Comparison of ENCODE assay signal across 20 cellular contexts in the genomic region with DNA sequence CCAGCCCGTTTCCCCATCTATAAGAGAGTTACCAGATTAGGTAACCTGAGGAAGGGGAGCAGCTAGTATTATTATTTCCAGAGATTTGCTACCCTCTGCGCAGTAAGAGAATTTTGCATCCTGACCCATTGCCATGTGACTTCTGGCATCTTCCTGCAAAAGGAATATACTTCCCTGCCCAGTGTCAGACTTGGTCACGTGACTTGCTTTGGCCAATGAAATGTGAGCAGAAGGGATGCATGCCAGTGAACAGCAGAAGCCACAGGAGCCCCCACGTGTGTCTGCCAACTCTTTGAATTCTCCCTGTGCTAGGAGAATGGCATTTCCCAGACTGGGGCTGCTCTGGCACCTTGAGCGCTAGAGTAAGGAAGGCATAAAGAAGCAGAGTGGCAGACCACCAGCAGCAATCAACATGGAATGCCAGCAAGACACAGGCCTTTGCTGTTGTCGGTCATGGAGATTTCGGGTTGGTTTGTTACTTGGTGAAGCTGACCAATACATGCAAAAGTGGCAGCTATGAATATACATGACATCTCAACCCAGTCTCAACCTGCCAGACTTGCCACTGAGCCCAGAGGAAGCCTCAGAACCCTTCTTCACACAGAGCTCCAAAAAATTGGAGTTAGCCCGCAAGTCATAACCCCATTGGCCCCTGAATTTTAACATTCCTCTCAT. TPM values are rescaled to one million over a fixed set of nuclear protein-coding genes. Genes with fewer than 3 reads are reported as not detected.
DNase-seq lines count a peak whose midpoint lies in the region; ATAC-seq, FAIRE-seq and TF ChIP-seq lines count a peak whose summit lies in the region.
"Had no signal": no experiment of that assay in that cellular context is flagged by ENCODE, and none has a peak within 500 bp of the region (broad histone marks: within the 10 kb centered on the region; RNA-seq: fewer than 3 reads in every experiment).

No MANE protein-coding gene starts in this region.

- no peak for TF ChIP-seq POLR2A in A549 (IDR thresholded peaks at IDR 0.05; ENCODE audit: low read length)
- no peak for TF ChIP-seq POLR2A in IMR-90 (IDR thresholded peaks at IDR 0.05; ENCODE audit: low read depth, low read length)
- TF ChIP-seq POLR2A in vagina (IDR thresholded peaks at IDR 0.05), result no peak

- H3K4me3 ChIP-seq in A549, result no peak overlapping the region
- H3K4me3 ChIP-seq in IMR-90 (ENCODE audit: insufficient read depth, low read depth, low read length), result no peak overlapping the region
- no peak overlapping the region for H3K4me3 ChIP-seq in trophoblast cell (ENCODE audit: low read depth, low read length)
- no peak overlapping the region for H3K4me3 ChIP-seq in vagina
- H3K4me3 ChIP-seq: HAP-1 had no signal

- ATAC-seq in A549 (no peak), IMR-90 (ENCODE audit: low read depth) (no peak), T-cell (replicated peaks in 1 of 4) (no peak)

- TF ChIP-seq EP300 in A549 (IDR thresholded peaks at IDR 0.05), result no peak

- TF ChIP-seq CTCF in A549 (IDR thresholded peaks at IDR 0.05) (no peak), IMR-90 (conservative IDR thresholded peaks at IDR 0.05; ENCODE audit: low read depth, low read length) (no peak), vagina (IDR thresholded peaks at IDR 0.05) (no peak)

- H3K4me2 ChIP-seq in A549 (no peak overlapping the region), IMR-90 (ENCODE audit: low read depth, low read length) (no peak overlapping the region), trophoblast cell (ENCODE audit: low read length) (no peak overlapping the region)
- H3K4me2 ChIP-seq: KMS-11 had no signal

- no TSS peak for BruUV-seq in IMR-90 (replicated peaks; lab: Mats Ljungman, UMichigan)

- no peaks in the 10 kb centered on the region for H3K4me1 Mint-ChIP-seq in T-cell
- H3K4me1 Mint-ChIP-seq: B cell had no signal

- no peak overlapping the region for H2BK20ac ChIP-seq in IMR-90 (ENCODE audit: low read depth, low read length)

- H3K27me3 Mint-ChIP-seq in T-cell, result peaks cover 3 to 5% of the 10 kb centered on the region in 2 donors
- H3K27me3 Mint-ChIP-seq: CD4-positive, alpha-beta T cell had no signal

- no peak for FAIRE-seq in A549 (lab: Jason Lieb, UNC)
- FAIRE-seq: GM18507, H1, HTR-8/SVneo had no signal

- no peak overlapping the region for H4K5ac ChIP-seq in IMR-90 (ENCODE audit: low read depth, low read length)

- H3K23ac ChIP-seq in IMR-90 (ENCODE audit: low read depth, low read length) (no peak overlapping the region), trophoblast cell (ENCODE audit: low read length) (no peak overlapping the region)

- no peak overlapping the region for H2BK12ac ChIP-seq in trophoblast cell (ENCODE audit: low read length)

- H3K4me1 ChIP-seq in A549 (no peaks in the 10 kb centered on the region), IMR-90 (ENCODE audit: control insufficient read depth, insufficient read depth, low read length) (no peaks in the 10 kb centered on the region), trophoblast cell (ENCODE audit: control insufficient read depth in 1 of 2, insufficient read depth in 2 of 2, low read length in 2 of 2) (no peaks in the 10 kb centered on the region), vagina (no peaks in the 10 kb centered on the region)
- H3K4me1 ChIP-seq: HAP-1 had no signal

- H4K91ac ChIP-seq in IMR-90 (ENCODE audit: insufficient read depth, low read depth, low read length) (no peak overlapping the region), trophoblast cell (ENCODE audit: low read depth, low read length) (no peak overlapping the region)

- dilution Hi-C loops in IMR-90 (cut with HindIII; ENCODE audit: low sequenced_read_pairs, unreplicated experiment), result no loop called here

- in situ Hi-C loops in IMR-90 (cut with MboI; ENCODE audit: low sequenced_read_pairs), result no loop called here
- in situ Hi-C loops in KBM-7 (cut with MboI; ENCODE audit: low pct_unique_long_range_greater_than_20kb, low sequenced_read_pairs), result no loop called here

- peaks cover 24% of the 10 kb centered on the region for H3K27me3 ChIP-seq in IMR-90 (ENCODE audit: control insufficient read depth, insufficient read depth, low read length)
- no peaks in the 10 kb centered on the region for H3K27me3 ChIP-seq in trophoblast cell (ENCODE audit: insufficient read depth, low read length)
- no peaks in the 10 kb centered on the region for H3K27me3 ChIP-seq in vagina

- H4K20me1 ChIP-seq in IMR-90 (ENCODE audit: insufficient read depth, low read length), result no peaks in the 10 kb centered on the region

- no peak overlapping the region for H2AK9ac ChIP-seq in IMR-90 (replicated peaks; ENCODE audit: low read depth, low read length, poor library complexity)

- H3K4ac ChIP-seq in IMR-90 (ENCODE audit: low read depth, low read length), result no peak overlapping the region
- H3K4ac ChIP-seq in trophoblast cell (ENCODE audit: low read depth, low read length), result no peak overlapping the region

- CTCF ChIA-PET in A549 (lab: Yijun Ruan, JAX) (interaction anchor here (1.7 to 1.8 kb wide), 2 partner anchors 20 to 45 kb away, joined by 4 to 7 read pairs; no protein-coding TSS in a partner anchor), IMR-90 (lab: Yijun Ruan, JAX) (no interaction called here), T-cell (lab: Charles Lee) (no interaction called here)

- no peak overlapping the region for H3K18ac ChIP-seq in IMR-90 (ENCODE audit: low read depth, low read length)
- no peak overlapping the region for H3K18ac ChIP-seq in trophoblast cell (ENCODE audit: low read length)

- H3K14ac ChIP-seq in IMR-90 (replicated peaks; ENCODE audit: low read depth, low read length) (no peak overlapping the region), trophoblast cell (ENCODE audit: low read length) (no peak overlapping the region)

- H2AFZ ChIP-seq in IMR-90 (replicated peaks; ENCODE audit: low read length, poor library complexity) (no peak overlapping the region), trophoblast cell (ENCODE audit: insufficient read depth, low read length, poor library complexity) (no peak overlapping the region)

- POLR2A ChIA-PET in A549 (lab: Yijun Ruan, JAX), result no interaction called here
- POLR2A ChIA-PET in IMR-90 (lab: Charles Lee; ENCODE audit: unreplicated experiment), result no interaction called here
- POLR2A ChIA-PET in T-cell (lab: Charles Lee), result no interaction called here

- H2AK5ac ChIP-seq in IMR-90 (ENCODE audit: low read depth, low read length), result no peak overlapping the region
- no peak overlapping the region for H2AK5ac ChIP-seq in trophoblast cell (ENCODE audit: low read length)

- H3K79me1 ChIP-seq in IMR-90 (ENCODE audit: low read depth in 1 of 2, low read length in 2 of 2) (no peaks in the 10 kb centered on the region), trophoblast cell (ENCODE audit: low read length) (no peaks in the 10 kb centered on the region)

- H4K12ac ChIP-seq in trophoblast cell (ENCODE audit: low read depth, low read length), result no peak overlapping the region

- intact Hi-C loops in IMR-90 (cut with micrococcal nuclease), result no loop called here
- intact Hi-C loops in vagina (cut with DNase I), result no loop called here

- H3K36me3 ChIP-seq in IMR-90 (ENCODE audit: control insufficient read depth, insufficient read depth, low read length) (no peaks in the 10 kb centered on the region), trophoblast cell (ENCODE audit: control insufficient read depth in 1 of 2, insufficient read depth in 2 of 2, low read length in 2 of 2) (no peaks in the 10 kb centered on the region), vagina (no peaks in the 10 kb centered on the region)
- H3K36me3 ChIP-seq: HAP-1 had no signal

- DNase-seq in A549 (ENCODE audit: low read depth in 1 of 2, low spot score in 1 of 2), result no peak
- DNase-seq in IMR-90, result no peak
- DNase-seq in cerebellar cortex (ENCODE audit: low spot score), result peak; percentile 25
- DNase-seq in trophoblast cell, result no peak
- DNase-seq in T-cell, result no peak
- DNase-seq in vagina (ENCODE audit: extremely low spot score in 2 of 2), result no peak
- DNase-seq in SW480 (ENCODE audit: low spot score), result no peak
- no peak for DNase-seq in KBM-7
- DNase-seq: Calu3; CD4-positive, alpha-beta T cell; DND-41; GF-D8; HFFc6 had no signal

- H3K9me3 Mint-ChIP-seq in T-cell, result no peaks in the 10 kb centered on the region
- H3K9me3 Mint-ChIP-seq: CD4-positive, alpha-beta T cell; HFFc6 had no signal

- H3K9ac ChIP-seq in IMR-90 (ENCODE audit: low read depth, low read length), result no peak overlapping the region
- peak overlapping the region; percentile 43 for H3K9ac ChIP-seq in trophoblast cell (ENCODE audit: low read length)
- H3K9ac ChIP-seq: KMS-11 had no signal

- H3K56ac ChIP-seq in IMR-90 (ENCODE audit: extremely low read depth, insufficient read depth, low read length), result no peak overlapping the region

- H3K36me3 Mint-ChIP-seq in T-cell, result no peaks in the 10 kb centered on the region

- H3K27ac ChIP-seq in A549 (no peak overlapping the region), IMR-90 (ENCODE audit: insufficient read depth, low read length) (no peak overlapping the region), trophoblast cell (ENCODE audit: low read depth, low read length) (no peak overlapping the region), vagina (no peak overlapping the region)
- H3K27ac ChIP-seq: KMS-11 had no signal

- no peaks in the 10 kb centered on the region for H3K9me1 ChIP-seq in IMR-90 (ENCODE audit: insufficient read depth, low read length)

- 72% methylated on average over 6 of the region's 8 CpGs for WGBS in A549 (ENCODE audit: missing lambda C conversion rate)
- WGBS in IMR-90 (ENCODE audit: extremely low coverage in 2 of 2, insufficient read length in 1 of 2), 2 experiments, result 64% methylated on average over 2 of the region's 8 CpGs; no CpG with 5 or more reads in 1 of the 2 experiments
- WGBS in trophoblast cell (ENCODE audit: extremely low coverage, insufficient coverage, insufficient read length), result no CpG with 5 or more reads among the region's 8 CpGs

- H2BK15ac ChIP-seq in IMR-90 (ENCODE audit: low read depth, low read length), result no peak overlapping the region

- no peak overlapping the region for H4K8ac ChIP-seq in IMR-90 (ENCODE audit: low read depth in 2 of 2, low read length in 2 of 2)
- H4K8ac ChIP-seq in trophoblast cell (ENCODE audit: low read depth, low read length), result no peak overlapping the region

- H3K9me3 ChIP-seq in A549, result no peaks in the 10 kb centered on the region
- H3K9me3 ChIP-seq in IMR-90 (ENCODE audit: control insufficient read depth, insufficient read depth, low read length), result peaks cover 5% of the 10 kb centered on the region; the same call in 1 of the 2 replicates
- H3K9me3 ChIP-seq in trophoblast cell (ENCODE audit: insufficient read depth, low read depth, low read length), result peaks cover 5% of the 10 kb centered on the region
- no peaks in the 10 kb centered on the region for H3K9me3 ChIP-seq in vagina
- H3K9me3 ChIP-seq: HAP-1 had no signal

- H2BK5ac ChIP-seq in IMR-90 (ENCODE audit: low read depth, low read length, poor library complexity, severe bottlenecking) (no peak overlapping the region), trophoblast cell (ENCODE audit: low read depth, low read length, poor library complexity) (no peak overlapping the region)

- no peaks in the 10 kb centered on the region for H3K79me2 ChIP-seq in trophoblast cell (ENCODE audit: control insufficient read depth, insufficient read depth, low read length, poor library complexity)

- H3K4me3 Mint-ChIP-seq in T-cell, result no peak overlapping the region
- H3K4me3 Mint-ChIP-seq: B cell; CD4-positive, alpha-beta T cell; HFFc6 had no signal

- no peak overlapping the region for H2BK120ac ChIP-seq in IMR-90 (ENCODE audit: low read depth, low read length)
- no peak overlapping the region for H2BK120ac ChIP-seq in trophoblast cell (ENCODE audit: insufficient read depth, low read length, poor library complexity)

- no peak overlapping the region for H3K27ac Mint-ChIP-seq in T-cell
- H3K27ac Mint-ChIP-seq: B cell; CD4-positive, alpha-beta T cell; HFFc6 had no signal

- TF ChIP-seq RAD21 in A549 (conservative IDR thresholded peaks at IDR 0.05 in 1 of 2, IDR thresholded peaks at IDR 0.05 in 1 of 2), result no peak
- TF ChIP-seq RAD21 in IMR-90 (IDR thresholded peaks at IDR 0.05; ENCODE audit: low read length), result no peak

RNA-seq across cellular contexts. Expression of a gene that starts 26.4 kb away (rescaled TPM):
- 262 and 343 TPM in 2 replicates for polyA plus RNA-seq in A549 (2011; rRNA removed)
- 146 and 151 TPM in 2 replicates for polyA plus RNA-seq in A549 (2012; cell fraction: cytosol; rRNA removed)
- 62.1 and 92.4 TPM in 2 replicates for polyA plus RNA-seq in A549 (2012; cell fraction: nucleus; rRNA removed)
- polyA plus RNA-seq in A549 (2017; fragmentation: RNase III; extraction: RNeasy Plus Mini Kit Qiagen cat#74134 plus additional on column Dnase treatment), result 111 to 122 TPM (median 114 TPM) in 3 replicates
- polyA minus RNA-seq in A549 (2011; rRNA and poly(A)+ RNA removed), result 75.2 and 76.8 TPM in 2 replicates
- 143 and 206 TPM in 2 replicates for total RNA-seq in IMR-90 (2012; rRNA removed)
- polyA plus RNA-seq in IMR-90 (2012; rRNA removed), result 122 and 125 TPM in 2 replicates
- 81.1 and 183 TPM in 2 replicates for polyA plus RNA-seq in IMR-90 (2012; cell fraction: cytosol; rRNA removed)
- 21.4 and 51.0 TPM in 2 replicates for polyA plus RNA-seq in IMR-90 (2012; cell fraction: nucleus; rRNA removed; ENCODE audit: low replicate concordance)
- polyA plus RNA-seq in trophoblast cell (2013), result 101 and 104 TPM in 2 replicates
- total RNA-seq in T-cell, result 10 to 100 TPM; 46.2 to 61.7 (median 57.6) TPM
- total RNA-seq in vagina, result 96.5 TPM

RNA-seq across cellular contexts. Expression of a gene that starts 39.0 kb away (rescaled TPM):
- 1.3 and 1.6 TPM in 2 replicates for polyA plus RNA-seq in A549 (2011; rRNA removed)
- polyA plus RNA-seq in A549 (2012; cell fraction: cytosol; rRNA removed), result 1.0 and 1.1 TPM in 2 replicates
- polyA plus RNA-seq in A549 (2012; cell fraction: nucleus; rRNA removed), result 1.5 TPM in 2 replicates
- 1.1 to 1.5 TPM (median 1.3 TPM) in 3 replicates for polyA plus RNA-seq in A549 (2017; fragmentation: RNase III; extraction: RNeasy Plus Mini Kit Qiagen cat#74134 plus additional on column Dnase treatment)
- polyA minus RNA-seq in A549 (2011; rRNA and poly(A)+ RNA removed), result 2.1 and 3.8 TPM in 2 replicates
- not detected in 2 replicates for total RNA-seq in IMR-90 (2012; rRNA removed)
- not detected in 2 replicates for polyA plus RNA-seq in IMR-90 (2012; rRNA removed)
- not detected in 2 replicates for polyA plus RNA-seq in IMR-90 (2012; cell fraction: cytosol; rRNA removed)
- polyA plus RNA-seq in IMR-90 (2012; cell fraction: nucleus; rRNA removed; ENCODE audit: low replicate concordance), result not detected in 2 replicates
- 0.62 and 0.63 TPM in 2 replicates for polyA plus RNA-seq in trophoblast cell (2013)
- under 1 TPM in 3 of 5 donors, not detected in 2; 0.23 to 0.35 (median 0.30) TPM for total RNA-seq in T-cell
- total RNA-seq in vagina, result 0.98 TPM
- total RNA-seq: A172 had no signal
